ENCODE assay signal across 9 cellular contexts in the genomic region with DNA sequence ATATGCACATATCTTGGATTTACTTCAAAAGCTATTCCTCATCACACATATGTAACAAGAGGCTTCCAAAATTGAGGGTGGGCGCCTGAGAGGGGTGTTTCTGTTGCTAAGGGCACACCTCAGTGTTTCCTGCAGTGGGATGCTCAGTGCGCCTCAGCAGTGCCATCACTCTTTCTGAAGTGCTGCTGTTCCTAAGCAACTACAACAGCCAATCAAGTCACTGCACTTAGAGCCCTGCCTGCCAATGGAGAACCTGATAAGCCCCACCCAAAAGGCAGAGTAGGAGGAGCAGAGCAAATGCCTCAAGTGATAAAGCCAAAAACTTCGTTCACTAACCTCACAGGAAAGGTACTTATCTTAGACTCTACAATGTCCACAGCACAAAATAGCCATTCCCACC. TPM values are rescaled to one million over a fixed set of nuclear protein-coding genes. Genes with fewer than 3 reads are reported as not detected.
"Had no signal": no experiment of that assay in that cellular context is flagged by ENCODE, and none has a peak within 500 bp of the region (broad histone marks: within the 10 kb centered on the region; RNA-seq: fewer than 3 reads in every experiment).

No MANE protein-coding gene starts in this region.

RNA-seq across cellular contexts. Expression of a gene that starts 15.9 kb away (rescaled TPM):
- total RNA-seq: bronchial epithelial cell, cardiac septum, esophagus squamous epithelium, fibroblast of lung, fibroblast of villous mesenchyme, gastroesophageal sphincter, glomerular endothelial cell had no signal
- polyA plus RNA-seq: adipose tissue, esophagus had no signal
